In the genomic region with DNA sequence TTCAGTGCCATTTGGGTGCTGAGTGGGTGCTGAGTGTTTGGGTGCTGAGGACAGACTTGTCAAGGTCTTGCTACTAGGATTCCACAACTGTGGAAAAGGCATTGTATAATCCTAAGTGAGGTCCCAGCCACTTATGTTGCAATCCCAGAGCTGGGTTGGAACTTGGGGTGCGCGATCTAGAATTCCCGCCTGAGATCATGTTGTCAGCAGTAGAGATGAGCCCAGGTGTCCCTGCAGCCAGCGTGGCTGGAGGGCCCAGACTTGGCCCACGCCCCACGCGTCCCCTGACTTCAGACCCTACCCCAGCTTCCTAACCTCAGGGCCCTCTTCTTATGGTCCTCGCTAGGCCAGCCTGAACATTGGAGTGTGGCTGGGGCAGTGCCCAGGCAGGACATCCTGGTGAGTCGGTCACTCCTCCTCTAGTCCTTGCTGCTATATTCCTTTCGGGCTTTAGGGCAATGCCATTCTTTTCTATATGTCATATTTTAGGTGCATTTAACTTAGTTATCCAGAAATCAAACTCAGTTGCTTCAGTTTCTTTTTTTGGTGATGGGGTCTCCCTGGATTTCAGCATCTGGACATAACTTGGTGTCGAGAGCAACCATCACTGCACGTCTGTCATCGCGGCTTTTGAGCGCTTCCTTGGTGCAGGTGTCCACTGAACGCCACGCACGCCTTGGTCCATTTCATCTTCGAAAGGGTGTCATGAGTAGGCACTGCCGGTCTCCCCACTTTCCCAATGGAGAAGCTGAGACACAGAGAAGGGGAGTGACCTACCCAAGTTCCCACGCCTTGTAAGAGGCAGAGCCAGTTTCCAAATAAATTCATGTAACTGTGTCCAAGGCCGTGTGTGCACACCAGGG, we compare ENCODE assay signal across 27 cellular contexts. TPM values are rescaled to one million over a fixed set of nuclear protein-coding genes. Genes with fewer than 3 reads are reported as not detected.
DNase-seq lines count a peak whose midpoint lies in the region; TF ChIP-seq lines count a peak whose summit lies in the region.
"Had no signal": no experiment of that assay in that cellular context is flagged by ENCODE, and none has a peak within 500 bp of the region (broad histone marks: within the 10 kb centered on the region; RNA-seq: fewer than 3 reads in every experiment).

No MANE protein-coding gene starts in this region.

- DNase-seq in GM23248 (peak; percentile 6), RKO (ENCODE audit: low spot score) (peak; percentile 15), fibroblast of pulmonary artery (ENCODE audit: low read depth) (peak; percentile 28), posterior vena cava (ENCODE audit: low spot score) (peak; percentile 67), RPMI8226 (no peak), NCI-H774 (lab: John Stamatoyannopoulos, UW) (no peak), dedifferentiated amniotic fluid mesenchymal stem cell (ENCODE audit: extremely low spot score) (no peak), ureter (ENCODE audit: low spot score) (no peak)
- DNase-seq: activated CD4-positive, CD25-positive, alpha-beta regulatory T cell treated with anti-CD3 and anti-CD28 coated beads, Interleukin-2, amount 50 U/mL, for 72 hours; activated CD8-positive, alpha-beta T cell treated with anti-CD3 and anti-CD28 coated beads for 36 hours; anterior cingulate cortex; DND-41; natural killer cell; NCI-H1105; NCI-H187 treated with DMSO at 0.1 percent for 48 hours; NCI-H2227 treated with DMSO at 0.1 percent for 48 hours; NCI-H526 treated with DMSO at 0.1 percent for 48 hours; occipital lobe; stimulated activated CD4-positive, alpha-beta T cell treated with anti-CD3 and anti-CD28 coated beads, Interleukin-2, amount 100 ng/mL, for 24 hours; trophoblast cell had no signal

- H2AFZ ChIP-seq in GM23248 = no peak overlapping the region

- no peaks in the 10 kb centered on the region for H3K79me2 ChIP-seq in GM23248 (ENCODE audit: insufficient read depth)

- no peaks in the 10 kb centered on the region for H4K20me1 ChIP-seq in GM23248 (ENCODE audit: insufficient read depth)

- H3K4me1 ChIP-seq in GM23248 (ENCODE audit: insufficient read depth) = no peaks in the 10 kb centered on the region
- H3K4me1 ChIP-seq: Caco-2 had no signal

- H3K27ac ChIP-seq in GM23248 = no peak overlapping the region
- H3K27ac ChIP-seq: BLaER1 treated with 17β-estradiol and CSF1 and Interleukin-3, amounts not matched to agents 10 nM and 100 nM; cardiac muscle cell; SK-N-MC had no signal

- no peak overlapping the region for H3K4me2 ChIP-seq in GM23248 (ENCODE audit: unreplicated experiment)
- H3K4me2 ChIP-seq: BLaER1 treated with 17β-estradiol and CSF1 and Interleukin-3, amounts not matched to agents 10 nM and 100 nM; smooth muscle cell had no signal

- no peaks in the 10 kb centered on the region for H3K36me3 ChIP-seq in GM23248 (ENCODE audit: low read depth)
- H3K36me3 ChIP-seq: BLaER1 treated with 17β-estradiol and CSF1 and Interleukin-3, amounts not matched to agents 10 nM and 100 nM; cardiac muscle cell had no signal

- H3K4me3 ChIP-seq in GM23248 (no peak overlapping the region), fibroblast of pulmonary artery (replicated peaks; ENCODE audit: low read depth, low read length) (no peak overlapping the region)
- H3K4me3 ChIP-seq: BLaER1 treated with 17β-estradiol and CSF1 and Interleukin-3, amounts not matched to agents 10 nM and 100 nM; cardiac muscle cell; SK-N-MC; smooth muscle cell had no signal

- in situ Hi-C loops in GM23248 (cut with MboI) = no loop called here

- no peaks in the 10 kb centered on the region for H3K9me3 ChIP-seq in GM23248 (ENCODE audit: low read depth)
- H3K9me3 ChIP-seq: Caco-2 had no signal

- no peaks in the 10 kb centered on the region for H3F3A ChIP-seq in GM23248 (ENCODE audit: insufficient read depth)

- H3K27me3 ChIP-seq in GM23248 (replicated peaks; ENCODE audit: insufficient read depth) = peaks cover 8% of the 10 kb centered on the region
- H3K27me3 ChIP-seq: BLaER1 treated with 17β-estradiol and CSF1 and Interleukin-3, amounts not matched to agents 10 nM and 100 nM had no signal

- no peaks in the 10 kb centered on the region for H3K9me2 ChIP-seq in GM23248 (ENCODE audit: insufficient read depth)

- intact Hi-C loops in posterior vena cava (cut with DNase I) = no loop called here

- H3K9ac ChIP-seq in GM23248 = no peak overlapping the region
- H3K9ac ChIP-seq: BLaER1 treated with 17β-estradiol and CSF1 and Interleukin-3, amounts not matched to agents 10 nM and 100 nM had no signal

- WGBS in GM23248 (ENCODE audit: low coverage in 1 of 2, low lambda C conversion rate in 2 of 2, missing lambda C conversion rate in 2 of 2), 2 experiments = 86 to 87% methylated on average over 22 of the region's 22 CpGs

- TF ChIP-seq CTCF in fibroblast of pulmonary artery (IDR thresholded peaks at IDR 0.05; ENCODE audit: low read length, missing control alignments) = no peak

RNA-seq across cellular contexts. Expression of a gene that starts 46.4 kb away (rescaled TPM):
- total RNA-seq in GM23248 (2014; rRNA removed; shearing (Covaris generic)) = not detected in 2 replicates
- not detected in 2 replicates for polyA plus RNA-seq in GM23248 (2016; fragmentation: Nextera tagmentation; extraction: Ambion mirVana)
- under 1 TPM in 1 of 2 donors, not detected in 1; 0.10 TPM for total RNA-seq in posterior vena cava
- total RNA-seq in ureter = not detected
- total RNA-seq: activated naive CD4-positive, alpha-beta T cell treated with anti-CD3 and anti-CD28 coated beads, Interleukin-2, amount 50 U/mL, for 72 hours; dermis microvascular lymphatic vessel endothelial cell had no signal
- polyA plus RNA-seq: cardiac muscle cell had no signal

Comparison
In these comparisons a context has a peak if more than half of its experiments do, and no peak if none do; other contexts are left out.
1. DNase-seq: peak in GM23248 (single experiment), RKO (single experiment), fibroblast of pulmonary artery (single experiment) and posterior vena cava (single experiment); none in RPMI8226 (single experiment), NCI-H774 (single experiment), dedifferentiated amniotic fluid mesenchymal stem cell (single experiment) and ureter (single experiment).